In genomic region chr12:51953925-51954324, GRCh38 we compare ENCODE assay signal across 12 cellular contexts. TPM values are rescaled to one million over a fixed set of nuclear protein-coding genes. Genes with fewer than 3 reads are reported as not detected.
DNase-seq lines count a peak whose midpoint lies in the region; ATAC-seq and TF ChIP-seq lines count a peak whose summit lies in the region.
"Had no signal": no experiment of that assay in that cellular context is flagged by ENCODE, and none has a peak within 500 bp of the region (broad histone marks: within the 10 kb centered on the region; RNA-seq: fewer than 3 reads in every experiment).

No MANE protein-coding gene starts in this region.

- no peak for ATAC-seq in HG02763 (IDR thresholded peaks at IDR 0.05; ENCODE audit: unreplicated experiment)

- H3K4me2 ChIP-seq in neural progenitor cell: peak overlapping the region; percentile 91

- H3K4me1 Mint-ChIP-seq in neural progenitor cell: peaks cover 38% of the 10 kb centered on the region

- H3K4me3 Mint-ChIP-seq in neural progenitor cell: peak overlapping the region; percentile 93
- H3K4me3 Mint-ChIP-seq: dendritic cell treated with granulocyte-macrophage colony-stimulating factor and Interleukin-4, amounts not matched to agents 40 ng/mL and 50 ng/mL, for 4 days had no signal

- no peaks in the 10 kb centered on the region for H3K36me3 ChIP-seq in neural progenitor cell

- no peak for TF ChIP-seq CTCF in AG04450 (IDR thresholded peaks at IDR 0.05; ENCODE audit: low read depth, low read length)
- no peak for TF ChIP-seq CTCF in epithelial cell of proximal tubule (conservative IDR thresholded peaks at IDR 0.05; ENCODE audit: low read depth, low read length)
- TF ChIP-seq CTCF in neural progenitor cell (IDR thresholded peaks at IDR 0.05): no peak

- peaks cover 5% of the 10 kb centered on the region for H3K36me3 Mint-ChIP-seq in neural progenitor cell

- no peak overlapping the region for H3K27ac Mint-ChIP-seq in neural progenitor cell

- H3K9me3 Mint-ChIP-seq in neural progenitor cell: no peaks in the 10 kb centered on the region
- H3K9me3 Mint-ChIP-seq: dendritic cell treated with granulocyte-macrophage colony-stimulating factor and Interleukin-4, amounts not matched to agents 40 ng/mL and 50 ng/mL, for 4 days had no signal

- H3K27me3 ChIP-seq in AG04450 (ENCODE audit: control insufficient read depth, insufficient read depth, low read length) (peaks cover 9% of the 10 kb centered on the region), neural progenitor cell (peaks cover 24% of the 10 kb centered on the region)

- no peaks in the 10 kb centered on the region for H3F3A ChIP-seq in neural progenitor cell (ENCODE audit: low read depth)

- peaks cover 14% of the 10 kb centered on the region for H3K27me3 Mint-ChIP-seq in neural progenitor cell (ENCODE audit: insufficient read depth, low read depth)

- H3K4me1 ChIP-seq in neural progenitor cell: peaks cover 7% of the 10 kb centered on the region

- peaks cover 55% of the 10 kb centered on the region for H4K20me1 ChIP-seq in neural progenitor cell (ENCODE audit: low read depth)

- H3K4me3 ChIP-seq in AG04450 (ENCODE audit: low read depth, low read length) (0 out of 2 replicates have a peak overlapping the region, but pooled peaks have one; percentile 5), epithelial cell of proximal tubule (ENCODE audit: low read depth, low read length) (peak overlapping the region; percentile 96), neural progenitor cell (no peak overlapping the region)

- DNase-seq in AG04450 (ENCODE audit: low read depth, low spot score): no peak
- peak; percentile 59 for DNase-seq in NCI-H69 (lab: John Stamatoyannopoulos, UW)
- DNase-seq in epithelial cell of proximal tubule (ENCODE audit: low read depth): no peak
- no peak for DNase-seq in neural progenitor cell (ENCODE audit: low spot score)
- DNase-seq in NCI-H1105 treated with DMSO at 0.1 percent for 48 hours (lab: John Stamatoyannopoulos, UW): no peak
- no peak for DNase-seq in NCI-H146 (lab: John Stamatoyannopoulos, UW)
- DNase-seq in DMS153 (lab: John Stamatoyannopoulos, UW): no peak
- DNase-seq: DMS53, Kasumi-1, SHP77 had no signal

- POLR2A ChIA-PET in AG04450 (lab: Yijun Ruan, JAX): no interaction called here

- H3K9me3 ChIP-seq in AG04450 (ENCODE audit: control insufficient read depth, insufficient read depth, low read length): no peaks in the 10 kb centered on the region; the same call in 1 of the 2 replicates
- no peaks in the 10 kb centered on the region for H3K9me3 ChIP-seq in neural progenitor cell (ENCODE audit: low read depth)

- no peak overlapping the region for H3K27ac ChIP-seq in AG04450 (ENCODE audit: low read depth, low read length)
- H3K27ac ChIP-seq in neural progenitor cell: no peak overlapping the region

- no peak overlapping the region for H3K9ac ChIP-seq in neural progenitor cell

- H2AFZ ChIP-seq in neural progenitor cell (replicated peaks): no peak overlapping the region

- peaks cover 70% of the 10 kb centered on the region for H3K79me2 ChIP-seq in neural progenitor cell (ENCODE audit: low read depth)

- CTCF ChIA-PET in AG04450 (lab: Charles Lee): interaction anchor here (1.1 to 5.3 kb wide), 3 partner anchors 17 to 133 kb away, joined by 3 to 24 read pairs (median 6); no protein-coding TSS in a partner anchor

RNA-seq across cellular contexts. Expression of gene ACVR1B, which starts 2.4 kb away (rescaled TPM):
- 16.4 and 16.6 TPM in 2 replicates for polyA plus RNA-seq in AG04450 (2011; rRNA removed)
- polyA minus RNA-seq in AG04450 (2011; rRNA and poly(A)+ RNA removed): 19.7 and 20.3 TPM in 2 replicates
- total RNA-seq in epithelial cell of proximal tubule (14.0 and 23.4 TPM in 2 replicates), neural progenitor cell (ENCODE audit: low replicate concordance) (13.8 and 18.9 TPM in 2 replicates)

RNA-seq across cellular contexts. Expression of gene ACVRL1, which starts 46.6 kb away (rescaled TPM):
- polyA plus RNA-seq in AG04450 (2011; rRNA removed): 11.1 and 13.4 TPM in 2 replicates
- polyA minus RNA-seq in AG04450 (2011; rRNA and poly(A)+ RNA removed): 22.7 and 24.7 TPM in 2 replicates
- total RNA-seq in epithelial cell of proximal tubule (2.4 and 3.6 TPM in 2 replicates), neural progenitor cell (ENCODE audit: low replicate concordance) (0.22 and 2.0 TPM in 2 replicates)

RNA-seq across cellular contexts. Expression of gene TAMALIN, which starts 52.8 kb away (rescaled TPM):
- polyA plus RNA-seq in AG04450 (2011; rRNA removed): 7.2 and 7.4 TPM in 2 replicates
- 8.3 and 10.2 TPM in 2 replicates for polyA minus RNA-seq in AG04450 (2011; rRNA and poly(A)+ RNA removed)
- 1.7 and 2.9 TPM in 2 replicates for total RNA-seq in epithelial cell of proximal tubule
- 1.1 and 7.4 TPM in 2 replicates for total RNA-seq in neural progenitor cell (ENCODE audit: low replicate concordance)
